ENCODE assay signal across 10 cellular contexts in genomic region chr14:68306265-68306933, GRCh38.
DNase-seq lines count a peak whose midpoint lies in the region; ATAC-seq and TF ChIP-seq lines count a peak whose summit lies in the region.
"Had no signal": no experiment of that assay in that cellular context is flagged by ENCODE, and none has a peak within 500 bp of the region (broad histone marks: within the 10 kb centered on the region; RNA-seq: fewer than 3 reads in every experiment).

No MANE protein-coding gene starts in this region.

- H3K4me1 Mint-ChIP-seq in activated T-helper 17 cell treated with anti-CD3 and anti-CD28 coated beads, Interleukin-2, amount 50 U/mL, for 72 hours = peaks cover 15% of the 10 kb centered on the region

- peak overlapping the region; percentile 69 for H3K27ac ChIP-seq in C4-2B

- H3K4me3 Mint-ChIP-seq in activated T-helper 17 cell treated with anti-CD3 and anti-CD28 coated beads, Interleukin-2, amount 50 U/mL, for 72 hours = no peak overlapping the region

- peak; percentile 65 for ATAC-seq in GM19452 (IDR thresholded peaks at IDR 0.05; ENCODE audit: unreplicated experiment)
- ATAC-seq in HG03196 (IDR thresholded peaks at IDR 0.05; ENCODE audit: unreplicated experiment) = peak; percentile 75
- ATAC-seq in GM19467 (IDR thresholded peaks at IDR 0.05; ENCODE audit: unreplicated experiment) = no peak
- no peak for ATAC-seq in activated T-helper 17 cell treated with anti-CD3 and anti-CD28 coated beads, Interleukin-2, amount 50 U/mL, for 72 hours (replicated peaks)

- H3K27ac Mint-ChIP-seq in activated T-helper 17 cell treated with anti-CD3 and anti-CD28 coated beads, Interleukin-2, amount 50 U/mL, for 72 hours = no peak overlapping the region

- no peaks in the 10 kb centered on the region for H3K27me3 Mint-ChIP-seq in activated T-helper 17 cell treated with anti-CD3 and anti-CD28 coated beads, Interleukin-2, amount 50 U/mL, for 72 hours

- no peaks in the 10 kb centered on the region for H3K36me3 Mint-ChIP-seq in activated T-helper 17 cell treated with anti-CD3 and anti-CD28 coated beads, Interleukin-2, amount 50 U/mL, for 72 hours (ENCODE audit: low read depth)

- H3K9me3 Mint-ChIP-seq in activated T-helper 17 cell treated with anti-CD3 and anti-CD28 coated beads, Interleukin-2, amount 50 U/mL, for 72 hours = peaks cover 3% of the 10 kb centered on the region

- DNase-seq in left kidney (ENCODE audit: low read depth, low spot score) = peak; percentile 21
- DNase-seq in NCI-H187 (lab: John Stamatoyannopoulos, UW) = no peak
- no peak for DNase-seq in T-helper 1 cell
- DNase-seq: activated CD8-positive, alpha-beta memory T cell treated with anti-CD3 and anti-CD28 coated beads for 24 hours; cerebellar nuclear complex had no signal

- peak; percentile 6 for TF ChIP-seq CTCF in C4-2B (conservative IDR thresholded peaks at IDR 0.05)

Comparison
In these comparisons a context has a peak if more than half of its experiments do, and no peak if none do; other contexts are left out.
1. ATAC-seq: peak in GM19452 (single experiment) and HG03196 (single experiment); none in GM19467 (single experiment) and activated T-helper 17 cell treated with anti-CD3 and anti-CD28 coated beads, Interleukin-2, amount 50 U/mL, for 72 hours (single experiment).